Comparison of ENCODE assay signal across 9 cellular contexts in the genomic region with DNA sequence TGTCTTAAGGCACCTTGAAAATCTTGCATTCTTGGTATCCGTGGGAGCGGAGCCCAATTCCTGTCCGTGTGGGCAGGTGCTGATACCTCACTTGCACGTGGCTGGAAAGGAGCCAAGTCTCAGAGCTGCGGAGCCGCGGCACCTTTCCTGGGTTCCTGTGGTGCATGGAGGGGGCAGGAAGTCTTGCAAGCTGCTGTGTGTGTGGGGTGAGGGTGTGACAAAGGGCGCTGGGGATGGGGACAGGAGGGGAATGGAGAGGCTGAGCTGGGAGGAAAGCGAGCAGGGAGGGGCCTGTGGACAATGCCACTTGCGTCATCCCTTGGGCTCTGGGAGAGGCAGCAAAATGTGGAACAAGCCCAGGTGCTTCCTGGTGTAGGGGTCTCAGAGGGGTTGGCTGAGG.
DNase-seq lines count a peak whose midpoint lies in the region; ATAC-seq and TF ChIP-seq lines count a peak whose summit lies in the region.
"Had no signal": no experiment of that assay in that cellular context is flagged by ENCODE, and none has a peak within 500 bp of the region (broad histone marks: within the 10 kb centered on the region; RNA-seq: fewer than 3 reads in every experiment).

No MANE protein-coding gene starts in this region.

- TF ChIP-seq CTCF in testis (IDR thresholded peaks at IDR 0.05): no peak
- no peak for TF ChIP-seq CTCF in brain microvascular endothelial cell (IDR thresholded peaks at IDR 0.05; ENCODE audit: low read depth, low read length, missing control alignments)

- no peak overlapping the region for H3K27ac ChIP-seq in testis
- H3K27ac ChIP-seq in brain microvascular endothelial cell: no peak overlapping the region
- H3K27ac ChIP-seq: upper lobe of left lung had no signal

- H3K4me3 ChIP-seq in testis (no peak overlapping the region), brain microvascular endothelial cell (ENCODE audit: low read depth, low read length) (no peak overlapping the region)
- H3K4me3 ChIP-seq: upper lobe of left lung had no signal

- intact Hi-C loops in testis (cut with DNase I; ENCODE audit: low total_unique reads): no loop called here

- DNase-seq in DMS153 treated with DMSO at 0.1 percent for 48 hours (lab: John Stamatoyannopoulos, UW; ENCODE audit: unreplicated experiment) (peak; percentile 83), NCI-H128 (lab: John Stamatoyannopoulos, UW; ENCODE audit: unreplicated experiment) (peak; percentile 8), mucosa of gallbladder (ENCODE audit: low spot score) (peak; percentile 75), testis (no peak), SKM-1 (lab: John Stamatoyannopoulos, UW; ENCODE audit: unreplicated experiment) (no peak), brain microvascular endothelial cell (no peak)
- peak; percentile 26 to 40 for DNase-seq in activated T-cell treated with anti-CD3 and anti-CD28 coated beads, Interleukin-2, amount 50 U/mL, for 48 hours
- DNase-seq: upper lobe of left lung had no signal

- H3K9me3 ChIP-seq in testis: no peaks in the 10 kb centered on the region
- H3K9me3 ChIP-seq: upper lobe of left lung had no signal

- H3K4me1 ChIP-seq in testis: peaks cover 5% of the 10 kb centered on the region

- H3K27me3 ChIP-seq in testis: no peaks in the 10 kb centered on the region
- no peaks in the 10 kb centered on the region for H3K27me3 ChIP-seq in brain microvascular endothelial cell (replicated peaks)
- H3K27me3 ChIP-seq: upper lobe of left lung had no signal

- TF ChIP-seq POLR2A in testis (IDR thresholded peaks at IDR 0.05): no peak

- ATAC-seq in GM18520 (IDR thresholded peaks at IDR 0.05; ENCODE audit: unreplicated experiment): no peak

- WGBS in testis, 2 donors: 62% methylated on average over 10 of the region's 10 CpGs

- in situ Hi-C loops in brain microvascular endothelial cell (cut with HindIII; ENCODE audit: low pct_ligation_motif_present, low sequenced_read_pairs): no loop called here

- H3K36me3 ChIP-seq in testis (ENCODE audit: low read depth, missing control alignments) (no peaks in the 10 kb centered on the region), brain microvascular endothelial cell (replicated peaks) (no peaks in the 10 kb centered on the region)
- H3K36me3 ChIP-seq: upper lobe of left lung had no signal

Comparison
In these comparisons a context has a peak if more than half of its experiments do, and no peak if none do; other contexts are left out.
1. DNase-seq: peak in DMS153 treated with DMSO at 0.1 percent for 48 hours (single experiment), NCI-H128 (single experiment), activated T-cell treated with anti-CD3 and anti-CD28 coated beads, Interleukin-2, amount 50 U/mL, for 48 hours (2 of 2) and mucosa of gallbladder (single experiment); none in testis (single experiment), SKM-1 (single experiment) and brain microvascular endothelial cell (single experiment).